10 cellular contexts compared by ENCODE assay signal in genomic region chr4:112895785-112896184, GRCh38.
DNase-seq lines count a peak whose midpoint lies in the region; ATAC-seq lines count a peak whose summit lies in the region.
"Had no signal": no experiment of that assay in that cellular context is flagged by ENCODE, and none has a peak within 500 bp of the region (broad histone marks: within the 10 kb centered on the region; RNA-seq: fewer than 3 reads in every experiment).

No MANE protein-coding gene starts in this region.

- DNase-seq in COLO829 (ENCODE audit: low spot score): peak; percentile 42
- peak in 38 of 56 donors; percentile 13 to 84 (median 47) for DNase-seq in amygdala (lab: John Stamatoyannopoulos, UW)
- DNase-seq in kidney glomerular epithelial cell (lab: John Stamatoyannopoulos, UW): peak; percentile 52
- DNase-seq in DMS153 treated with DMSO at 0.1 percent for 48 hours (lab: John Stamatoyannopoulos, UW; ENCODE audit: unreplicated experiment): no peak
- DNase-seq in stimulated activated naive B cell treated with anti-CD40 and anti-IgM and Interleukin-4, amounts not matched to agents 10 μg/mL and 1 μg/mL and 100 μg/mL, for 72 hours: no peak
- DNase-seq in activated gamma-delta T cell treated with Interleukin-2 at 50 U/mL for 16 hours: no peak
- no peak for DNase-seq in activated gamma-delta T cell (lab: John Stamatoyannopoulos, UW)
- DNase-seq: CD4-positive, CD25-positive, alpha-beta regulatory T cell; NCI-H345 had no signal

- no peak overlapping the region for H3K4me3 Mint-ChIP-seq in stimulated activated naive B cell treated with anti-CD40 and anti-IgM and Interleukin-4, amounts not matched to agents 10 μg/mL and 1 μg/mL and 100 μg/mL, for 72 hours
- H3K4me3 Mint-ChIP-seq: CD4-positive, CD25-positive, alpha-beta regulatory T cell had no signal

- peaks cover 9 to 16% of the 10 kb centered on the region in 2 donors for H3K27me3 Mint-ChIP-seq in stimulated activated naive B cell treated with anti-CD40 and anti-IgM and Interleukin-4, amounts not matched to agents 10 μg/mL and 1 μg/mL and 100 μg/mL, for 72 hours

- no peak overlapping the region for H3K27ac Mint-ChIP-seq in stimulated activated naive B cell treated with anti-CD40 and anti-IgM and Interleukin-4, amounts not matched to agents 10 μg/mL and 1 μg/mL and 100 μg/mL, for 72 hours
- H3K27ac Mint-ChIP-seq: CD4-positive, CD25-positive, alpha-beta regulatory T cell had no signal

- H3K4me1 Mint-ChIP-seq in stimulated activated naive B cell treated with anti-CD40 and anti-IgM and Interleukin-4, amounts not matched to agents 10 μg/mL and 1 μg/mL and 100 μg/mL, for 72 hours: no peaks in the 10 kb centered on the region
- H3K4me1 Mint-ChIP-seq: CD4-positive, CD25-positive, alpha-beta regulatory T cell had no signal

- ATAC-seq in GM21825 (IDR thresholded peaks at IDR 0.05; ENCODE audit: unreplicated experiment): peak; percentile 58
- ATAC-seq in stimulated activated naive B cell treated with anti-CD40 and anti-IgM and Interleukin-4, amounts not matched to agents 10 μg/mL and 1 μg/mL and 100 μg/mL, for 72 hours (replicated peaks): no peak

- no peaks in the 10 kb centered on the region for H3K9me3 Mint-ChIP-seq in stimulated activated naive B cell treated with anti-CD40 and anti-IgM and Interleukin-4, amounts not matched to agents 10 μg/mL and 1 μg/mL and 100 μg/mL, for 72 hours

- no peaks in the 10 kb centered on the region for H3K36me3 Mint-ChIP-seq in stimulated activated naive B cell treated with anti-CD40 and anti-IgM and Interleukin-4, amounts not matched to agents 10 μg/mL and 1 μg/mL and 100 μg/mL, for 72 hours
- H3K36me3 Mint-ChIP-seq: CD4-positive, CD25-positive, alpha-beta regulatory T cell had no signal

Comparison
In these comparisons a context has a peak if more than half of its experiments do, and no peak if none do; other contexts are left out.
1. DNase-seq: peak in COLO829 (single experiment), amygdala (38 of 56) and kidney glomerular epithelial cell (single experiment); none in DMS153 treated with DMSO at 0.1 percent for 48 hours (single experiment), stimulated activated naive B cell treated with anti-CD40 and anti-IgM and Interleukin-4, amounts not matched to agents 10 μg/mL and 1 μg/mL and 100 μg/mL, for 72 hours (single experiment), activated gamma-delta T cell treated with Interleukin-2 at 50 U/mL for 16 hours (single experiment) and activated gamma-delta T cell (single experiment).